20 cellular contexts compared by ENCODE assay signal in the genomic region with DNA sequence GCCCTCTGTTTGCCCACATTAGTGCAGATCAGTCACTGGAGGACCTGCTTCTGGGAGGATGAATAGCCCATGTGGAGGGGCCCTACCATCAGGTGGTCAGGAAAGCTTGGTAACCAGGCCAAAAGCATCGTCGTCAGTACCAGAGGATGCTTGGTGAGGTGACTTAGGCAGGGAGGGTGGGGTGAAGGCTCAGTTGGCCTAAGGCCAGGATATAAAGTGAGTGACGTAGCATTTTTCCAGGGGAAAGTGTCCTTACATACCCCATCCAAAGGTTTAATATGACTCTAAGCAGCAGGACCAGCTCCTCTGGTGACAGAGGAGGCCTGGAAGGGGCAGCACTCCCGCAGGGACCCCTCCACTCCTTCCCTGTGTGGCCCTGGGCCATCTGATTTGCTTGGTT. TPM values are rescaled to one million over a fixed set of nuclear protein-coding genes. Genes with fewer than 3 reads are reported as not detected.
A peak's percentile ranks its signal among the peaks of the same experiment; 100 is the strongest.
DNase-seq lines count a peak whose midpoint lies in the region; ATAC-seq, FAIRE-seq and TF ChIP-seq lines count a peak whose summit lies in the region.
"Had no signal": no experiment of that assay in that cellular context is flagged by ENCODE, and none has a peak within 500 bp of the region (broad histone marks: within the 10 kb centered on the region; RNA-seq: fewer than 3 reads in every experiment).

No MANE protein-coding gene starts in this region.

- H3K9me2 ChIP-seq in GM23248 (ENCODE audit: insufficient read depth): no peaks in the 10 kb centered on the region

- H3K27me3 ChIP-seq in GM23248 (replicated peaks; ENCODE audit: insufficient read depth): no peaks in the 10 kb centered on the region
- H3K27me3 ChIP-seq: Peyer's patch had no signal

- H3K36me3 ChIP-seq in SK-N-MC (ENCODE audit: insufficient read depth, low read length) (no peaks in the 10 kb centered on the region), kidney (ENCODE audit: control insufficient read depth in 1 of 2, insufficient read depth in 2 of 2, low read length in 2 of 2) (no peaks in the 10 kb centered on the region), GM23248 (ENCODE audit: low read depth) (no peaks in the 10 kb centered on the region)
- H3K36me3 ChIP-seq: Peyer's patch had no signal

- H3K79me2 ChIP-seq in GM23248 (ENCODE audit: insufficient read depth): no peaks in the 10 kb centered on the region

- H3K9me3 ChIP-seq in SK-N-MC (ENCODE audit: low read depth, low read length) (no peaks in the 10 kb centered on the region), kidney (ENCODE audit: control insufficient read depth in 1 of 2, low read length in 2 of 2) (no peaks in the 10 kb centered on the region), GM23248 (ENCODE audit: low read depth) (no peaks in the 10 kb centered on the region)
- H3K9me3 ChIP-seq: Peyer's patch had no signal

- in situ Hi-C loops in GM23248 (cut with MboI): no loop called here

- H3K4me3 Mint-ChIP-seq in stimulated activated effector memory CD8-positive, alpha-beta T cell treated with anti-CD3 and anti-CD28 coated beads, Interleukin-12 subunit alpha, Interleukin-12 subunit beta, amount 100 ng/mL, for 72 hours: no peak overlapping the region
- H3K4me3 Mint-ChIP-seq: CD14-positive monocyte, GM23338 had no signal

- H3K27ac Mint-ChIP-seq in stimulated activated effector memory CD8-positive, alpha-beta T cell treated with anti-CD3 and anti-CD28 coated beads, Interleukin-12 subunit alpha, Interleukin-12 subunit beta, amount 100 ng/mL, for 72 hours: peak overlapping the region; percentile 58
- H3K27ac Mint-ChIP-seq: CD14-positive monocyte, GM23338 had no signal

- 72 to 75% methylated on average over 4 of the region's 4 CpGs for WGBS in GM23248 (ENCODE audit: low coverage in 1 of 2, low lambda C conversion rate in 2 of 2, missing lambda C conversion rate in 2 of 2), 2 experiments

- ATAC-seq in stimulated activated effector memory CD8-positive, alpha-beta T cell treated with anti-CD3 and anti-CD28 coated beads, Interleukin-12 subunit alpha, Interleukin-12 subunit beta, amount 100 ng/mL, for 72 hours: no peak
- ATAC-seq in HG02759 (IDR thresholded peaks at IDR 0.05; ENCODE audit: unreplicated experiment): no peak
- ATAC-seq in GM18907 (IDR thresholded peaks at IDR 0.05; ENCODE audit: unreplicated experiment): no peak
- ATAC-seq: GM23338, Right ventricle myocardium inferior had no signal

- H3K4me1 ChIP-seq in kidney (ENCODE audit: control insufficient read depth in 1 of 2, insufficient read depth in 1 of 2, low read depth in 1 of 2, low read length in 2 of 2) (peaks cover 5 to 10% of the 10 kb centered on the region in 2 donors), GM23248 (ENCODE audit: insufficient read depth) (no peaks in the 10 kb centered on the region)

- H3K4me1 Mint-ChIP-seq in stimulated activated effector memory CD8-positive, alpha-beta T cell treated with anti-CD3 and anti-CD28 coated beads, Interleukin-12 subunit alpha, Interleukin-12 subunit beta, amount 100 ng/mL, for 72 hours: peaks cover 6% of the 10 kb centered on the region
- H3K4me1 Mint-ChIP-seq: CD14-positive monocyte had no signal

- H3F3A ChIP-seq in GM23248 (ENCODE audit: insufficient read depth): no peaks in the 10 kb centered on the region

- no peak overlapping the region for H3K4me2 ChIP-seq in GM23248 (ENCODE audit: unreplicated experiment)
- H3K4me2 ChIP-seq: GM23338 had no signal

- H3K27ac ChIP-seq in SK-N-MC (peak overlapping the region; percentile 75; the same call in 1 of the 2 replicates), kidney (ENCODE audit: low read depth in 2 of 2, low read length in 2 of 2) (no peak overlapping the region), GM23248 (no peak overlapping the region)
- H3K27ac ChIP-seq: Peyer's patch had no signal

- no peak overlapping the region for H3K4me3 ChIP-seq in SK-N-MC
- no peak overlapping the region for H3K4me3 ChIP-seq in kidney (ENCODE audit: low read length in 2 of 2)
- no peak overlapping the region for H3K4me3 ChIP-seq in GM23248
- H3K4me3 ChIP-seq: GM23338, Peyer's patch had no signal

- H3K9me3 Mint-ChIP-seq in stimulated activated effector memory CD8-positive, alpha-beta T cell treated with anti-CD3 and anti-CD28 coated beads, Interleukin-12 subunit alpha, Interleukin-12 subunit beta, amount 100 ng/mL, for 72 hours: no peaks in the 10 kb centered on the region
- H3K9me3 Mint-ChIP-seq: CD14-positive monocyte, GM23338 had no signal

- H3K36me3 Mint-ChIP-seq in stimulated activated effector memory CD8-positive, alpha-beta T cell treated with anti-CD3 and anti-CD28 coated beads, Interleukin-12 subunit alpha, Interleukin-12 subunit beta, amount 100 ng/mL, for 72 hours: peaks cover 9% of the 10 kb centered on the region
- H3K36me3 Mint-ChIP-seq: CD14-positive monocyte had no signal

- FAIRE-seq in kidney (lab: Jason Lieb, UNC): no peak

- H3K9ac ChIP-seq in SK-N-MC (ENCODE audit: insufficient read length) (no peak overlapping the region), kidney (ENCODE audit: low read length in 2 of 2) (no peak overlapping the region), GM23248 (no peak overlapping the region)

- intact Hi-C loops in kidney (cut with DNase I): no loop called here

- H4K20me1 ChIP-seq in GM23248 (ENCODE audit: insufficient read depth): no peaks in the 10 kb centered on the region

- DNase-seq in EH (ENCODE audit: low read depth) (peak; percentile 44), SK-N-MC (ENCODE audit: low read depth, low spot score) (no peak), kidney (peak; percentile 15), GM23248 (no peak)
- no peak for DNase-seq in stimulated activated effector memory CD8-positive, alpha-beta T cell treated with anti-CD3 and anti-CD28 coated beads, Interleukin-12 subunit alpha, Interleukin-12 subunit beta, amount 100 ng/mL, for 72 hours (ENCODE audit: low spot score in 2 of 2)
- DNase-seq: ACHN, AML-193, COR-L47, DMS153, Karpas-422, MM.1S, NCI-H1092 treated with DMSO at 0.1 percent for 48 hours, NCI-H510A treated with DMSO at 0.1 percent for 48 hours, NCI-H82 had no signal

- H2AFZ ChIP-seq in GM23248: no peak overlapping the region
- H2AFZ ChIP-seq: GM23338 had no signal

- no peak for TF ChIP-seq CTCF in kidney (IDR thresholded peaks at IDR 0.05; ENCODE audit: borderline replicate concordance, extremely low read depth, insufficient read depth)

RNA-seq across cellular contexts. Expression of a gene that starts 27.7 kb away (rescaled TPM):
- total RNA-seq in kidney: 31.4 TPM
- polyA plus RNA-seq in kidney (ENCODE audit: insufficient read depth, low read depth, low replicate concordance) (6.5 TPM), GM23248 (2016; fragmentation: Nextera tagmentation; extraction: Ambion mirVana) (2.5 TPM in 2 replicates)
- 7.1 and 18.4 TPM in 2 replicates for total RNA-seq in GM23248 (2014; rRNA removed; shearing (Covaris generic))

Comparison
In these comparisons a context has a peak if more than half of its experiments do, and no peak if none do; other contexts are left out.
1. DNase-seq: peak in EH (single experiment) and kidney (single experiment); none in SK-N-MC (single experiment), stimulated activated effector memory CD8-positive, alpha-beta T cell treated with anti-CD3 and anti-CD28 coated beads, Interleukin-12 subunit alpha, Interleukin-12 subunit beta, amount 100 ng/mL, for 72 hours (0 of 2) and GM23248 (single experiment).